Comparison of ENCODE assay signal across 29 cellular contexts in the genomic region with DNA sequence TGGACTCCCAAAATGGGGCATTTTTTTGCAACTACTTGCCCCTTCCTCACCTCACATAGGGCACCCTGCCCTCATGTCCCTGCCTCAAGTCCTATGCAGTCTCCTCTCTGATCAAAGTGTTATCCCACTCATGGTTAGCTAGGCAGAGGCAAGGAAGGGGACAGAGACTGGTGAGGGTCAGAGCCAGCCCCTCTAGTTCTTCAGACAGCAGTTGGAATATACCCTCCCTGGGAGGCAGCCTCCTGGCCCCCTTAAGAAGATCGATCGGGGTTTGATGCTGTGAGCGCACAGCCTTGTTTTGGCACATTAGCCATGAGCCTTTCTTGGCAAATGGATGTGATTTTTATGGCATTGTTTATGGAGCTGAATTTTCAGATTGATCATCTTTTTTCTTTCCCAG.
"Had no signal": no experiment of that assay in that cellular context is flagged by ENCODE, and none has a peak within 500 bp of the region (broad histone marks: within the 10 kb centered on the region; RNA-seq: fewer than 3 reads in every experiment).

No MANE protein-coding gene starts in this region.

- H3K27ac ChIP-seq: left lung, lower lobe of right lung, neural progenitor cell, neutrophil, parathyroid adenoma, psoas muscle, right lobe of liver, stomach, testis, thyroid gland, transverse colon, upper lobe of right lung had no signal

- H3K27me3 ChIP-seq: left lung, neural progenitor cell, neutrophil, right lobe of liver, testis, thyroid gland, transverse colon had no signal

- H3K9me3 ChIP-seq: lower lobe of right lung, neutrophil, right lobe of liver, testis, thyroid gland, upper lobe of right lung had no signal

- H3K9ac ChIP-seq: neural progenitor cell, parathyroid adenoma had no signal

- H3K36me3 ChIP-seq: left lung, lower lobe of right lung, neural progenitor cell, neutrophil, right lobe of liver, stomach, thyroid gland, transverse colon, upper lobe of right lung had no signal

- H3K4me3 Mint-ChIP-seq: immature natural killer cell; mesothelial cell of epicardium; naive B cell; natural killer cell; nephron progenitor cell; neural progenitor cell; stimulated activated naive B cell treated with anti-CD40 and anti-IgM and Interleukin-4, amounts not matched to agents 10 μg/mL and 1 μg/mL and 100 μg/mL, for 72 hours had no signal

- H3K36me3 Mint-ChIP-seq: immature natural killer cell; mesothelial cell of epicardium; natural killer cell; neural progenitor cell; stimulated activated naive B cell treated with anti-CD40 and anti-IgM and Interleukin-4, amounts not matched to agents 10 μg/mL and 1 μg/mL and 100 μg/mL, for 72 hours had no signal

- ATAC-seq: left colon; left lung; lower lobe of right lung; natural killer cell; psoas muscle; right lobe of liver; stimulated activated naive B cell treated with anti-CD40 and anti-IgM and Interleukin-4, amounts not matched to agents 10 μg/mL and 1 μg/mL and 100 μg/mL, for 72 hours; stimulated activated naive CD8-positive, alpha-beta T cell treated with anti-CD3 and anti-CD28 coated beads, Interleukin-15, Interleukin-2, amounts not matched to agents 100 U/mL and 50 U/mL, for 24 hours; upper lobe of right lung had no signal

- H3K4me1 Mint-ChIP-seq: immature natural killer cell; mesothelial cell of epicardium; naive B cell; natural killer cell; stimulated activated naive B cell treated with anti-CD40 and anti-IgM and Interleukin-4, amounts not matched to agents 10 μg/mL and 1 μg/mL and 100 μg/mL, for 72 hours had no signal

- H3K4me3 ChIP-seq: left lung, lower lobe of right lung, neural progenitor cell, psoas muscle, right lobe of liver, smooth muscle cell, stomach, testis, thyroid gland, transverse colon, upper lobe of right lung had no signal

- H3K4me1 ChIP-seq: left lung, lower lobe of right lung, neural progenitor cell, parathyroid adenoma, psoas muscle, stomach, testis, thyroid gland, upper lobe of right lung had no signal

- H3K27ac Mint-ChIP-seq: immature natural killer cell; mesothelial cell of epicardium; naive B cell; natural killer cell; stimulated activated naive B cell treated with anti-CD40 and anti-IgM and Interleukin-4, amounts not matched to agents 10 μg/mL and 1 μg/mL and 100 μg/mL, for 72 hours had no signal

- H3K27me3 Mint-ChIP-seq: stimulated activated naive B cell treated with anti-CD40 and anti-IgM and Interleukin-4, amounts not matched to agents 10 μg/mL and 1 μg/mL and 100 μg/mL, for 72 hours had no signal

- DNase-seq: hypothalamus; immature natural killer cell; kidney; left colon; left lung; lower lobe of right lung; mammary epithelial cell; mesendoderm; naive B cell; natural killer cell; nephron progenitor cell; occipital lobe; psoas muscle; right lobe of liver; stimulated activated CD4-positive, alpha-beta T cell treated with anti-CD3 and anti-CD28 coated beads, Interleukin-15, amount 100 ng/mL, for 24 hours; stimulated activated CD4-positive, alpha-beta T cell treated with anti-CD3 and anti-CD28 coated beads, Interleukin-2, amount 100 ng/mL, for 24 hours; stimulated activated CD4-positive, alpha-beta T cell treated with anti-CD3 and anti-CD28 coated beads, Interleukin-4, amount 100 ng/mL, for 1 hour; stimulated activated naive B cell treated with anti-CD40 and anti-IgM and Interleukin-4, amounts not matched to agents 10 μg/mL and 1 μg/mL and 100 μg/mL, for 72 hours; stimulated activated naive CD8-positive, alpha-beta T cell treated with anti-CD3 and anti-CD28 coated beads, Interleukin-15, Interleukin-2, amounts not matched to agents 100 U/mL and 50 U/mL, for 24 hours; stomach; testis; thyroid gland; transverse colon; upper lobe of right lung had no signal
